In the genomic region with DNA sequence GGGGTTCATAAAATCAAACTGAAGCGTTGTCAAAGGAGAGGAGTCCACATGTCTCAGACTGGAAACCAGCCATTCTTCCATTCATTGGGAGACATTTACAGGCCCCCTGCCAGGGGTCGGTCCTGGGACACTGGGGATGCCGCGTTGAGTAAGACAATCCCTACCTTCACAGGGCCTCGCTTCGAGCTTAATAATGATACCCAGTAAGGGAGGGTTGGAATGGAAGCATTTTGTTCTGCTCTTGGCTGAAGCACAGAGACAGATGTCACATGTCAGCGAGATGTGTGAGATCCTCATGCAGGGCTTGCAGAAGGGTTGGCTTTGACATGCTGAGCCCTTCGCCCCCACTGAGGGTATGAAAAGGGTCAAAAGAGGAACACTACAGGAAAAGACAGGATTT, we compare ENCODE assay signal across 19 cellular contexts. TPM values are rescaled to one million over a fixed set of nuclear protein-coding genes. Genes with fewer than 3 reads are reported as not detected.
DNase-seq lines count a peak whose midpoint lies in the region; ATAC-seq, FAIRE-seq and TF ChIP-seq lines count a peak whose summit lies in the region.
"Had no signal": no experiment of that assay in that cellular context is flagged by ENCODE, and none has a peak within 500 bp of the region (broad histone marks: within the 10 kb centered on the region; RNA-seq: fewer than 3 reads in every experiment).

No MANE protein-coding gene starts in this region.

- H3K27me3 ChIP-seq in ascending aorta (peaks cover 4% of the 10 kb centered on the region), esophagus muscularis mucosa (peaks cover 0 to 5% (median 0%) of the 10 kb centered on the region in 4 donors), gastrocnemius medialis (no peaks in the 10 kb centered on the region)

- H3K36me3 Mint-ChIP-seq in T-helper 17 cell (ENCODE audit: low read depth) = no peaks in the 10 kb centered on the region
- no peaks in the 10 kb centered on the region for H3K36me3 Mint-ChIP-seq in activated naive CD4-positive, alpha-beta T cell treated with anti-CD3 and anti-CD28 coated beads for 36 hours (ENCODE audit: low read depth)
- H3K36me3 Mint-ChIP-seq: stimulated activated effector memory CD8-positive, alpha-beta T cell treated with anti-CD3 and anti-CD28 coated beads, Interleukin-12 subunit alpha, Interleukin-12 subunit beta, amount 100 ng/mL, for 72 hours had no signal

- intact Hi-C loops in ascending aorta (cut with DNase I) (no loop called here), esophagus muscularis mucosa (cut with DNase I) (no loop called here), gastrocnemius medialis (cut with DNase I; ENCODE audit: low total_unique reads) (no loop called here)
- intact Hi-C loops in activated naive CD4-positive, alpha-beta T cell treated with anti-CD3 and anti-CD28 coated beads for 36 hours (cut with micrococcal nuclease) = no loop called here

- CTCF ChIA-PET in activated naive CD4-positive, alpha-beta T cell treated with anti-CD3 and anti-CD28 coated beads for 36 hours (lab: Charles Lee) = no interaction called here

- ATAC-seq in gastrocnemius medialis = no peak
- no peak for ATAC-seq in T-helper 17 cell
- ATAC-seq: left lobe of liver; stimulated activated effector memory CD8-positive, alpha-beta T cell treated with anti-CD3 and anti-CD28 coated beads, Interleukin-12 subunit alpha, Interleukin-12 subunit beta, amount 100 ng/mL, for 72 hours had no signal

- H3K9me3 Mint-ChIP-seq in activated naive CD4-positive, alpha-beta T cell treated with anti-CD3 and anti-CD28 coated beads for 36 hours = no peaks in the 10 kb centered on the region
- H3K9me3 Mint-ChIP-seq: activated CD4-positive, alpha-beta T cell treated with anti-CD3 and anti-CD28 coated beads, Interleukin-2, amount 10 ng/mL, durations not matched to agents 7 days and 5 days; stimulated activated effector memory CD8-positive, alpha-beta T cell treated with anti-CD3 and anti-CD28 coated beads, Interleukin-12 subunit alpha, Interleukin-12 subunit beta, amount 100 ng/mL, for 72 hours had no signal

- H3K4me1 Mint-ChIP-seq in T-helper 17 cell = peaks cover 5% of the 10 kb centered on the region
- H3K4me1 Mint-ChIP-seq in activated naive CD4-positive, alpha-beta T cell treated with anti-CD3 and anti-CD28 coated beads for 36 hours (ENCODE audit: low read depth) = peaks cover 7% of the 10 kb centered on the region

- DNase-seq in ascending aorta (ENCODE audit: low spot score in 2 of 2) = no peak
- DNase-seq in esophagus muscularis mucosa (ENCODE audit: extremely low spot score) = no peak
- DNase-seq in medulla oblongata (ENCODE audit: extremely low spot score) = peak; percentile 6
- no peak for DNase-seq in gastrocnemius medialis
- DNase-seq in T-helper 17 cell = no peak
- DNase-seq in stimulated activated CD4-positive, alpha-beta T cell treated with anti-CD3 and anti-CD28 coated beads, Interleukin-4, amount 100 ng/mL, for 1 hour = no peak
- no peak for DNase-seq in urothelium cell line (ENCODE audit: low spot score)
- no peak for DNase-seq in activated naive CD4-positive, alpha-beta T cell treated with anti-CD3 and anti-CD28 coated beads for 36 hours
- DNase-seq: activated CD4-positive, alpha-beta T cell treated with anti-CD3 and anti-CD28 coated beads, Interleukin-2, amount 10 ng/mL, durations not matched to agents 7 days and 5 days; NCI-H1417; tibial artery had no signal

- peak overlapping the region; percentile 24 to 51 for H3K4me3 ChIP-seq in ascending aorta
- H3K4me3 ChIP-seq in esophagus muscularis mucosa = peak overlapping the region; percentile 27 to 51 (median 44)
- peak overlapping the region in 3 of 4 donors; percentile 37 to 54 (median 43) for H3K4me3 ChIP-seq in gastrocnemius medialis

- H3K36me3 ChIP-seq in ascending aorta = no peaks in the 10 kb centered on the region
- H3K36me3 ChIP-seq in esophagus muscularis mucosa = no peaks in the 10 kb centered on the region
- H3K36me3 ChIP-seq in gastrocnemius medialis = no peaks in the 10 kb centered on the region
- H3K36me3 ChIP-seq: cardiac muscle cell, gastroesophageal sphincter, neutrophil, tibial artery had no signal

- H3K9me3 ChIP-seq in ascending aorta = no peaks in the 10 kb centered on the region
- no peaks in the 10 kb centered on the region for H3K9me3 ChIP-seq in esophagus muscularis mucosa
- no peaks in the 10 kb centered on the region for H3K9me3 ChIP-seq in gastrocnemius medialis
- no peaks in the 10 kb centered on the region for H3K9me3 ChIP-seq in T-helper 17 cell (ENCODE audit: control insufficient read depth, low read length, poor library complexity, severe bottlenecking)
- H3K9me3 ChIP-seq: gastroesophageal sphincter, neutrophil, tibial artery had no signal

- no peak overlapping the region for H3K4me3 Mint-ChIP-seq in T-helper 17 cell
- H3K4me3 Mint-ChIP-seq in activated naive CD4-positive, alpha-beta T cell treated with anti-CD3 and anti-CD28 coated beads for 36 hours = no peak overlapping the region
- H3K4me3 Mint-ChIP-seq: activated CD4-positive, alpha-beta T cell treated with anti-CD3 and anti-CD28 coated beads, Interleukin-2, amount 10 ng/mL, durations not matched to agents 7 days and 5 days; stimulated activated effector memory CD8-positive, alpha-beta T cell treated with anti-CD3 and anti-CD28 coated beads, Interleukin-12 subunit alpha, Interleukin-12 subunit beta, amount 100 ng/mL, for 72 hours had no signal

- FAIRE-seq in urothelium cell line (lab: Jason Lieb, UNC) = no peak
- FAIRE-seq: GM18507 had no signal

- WGBS in esophagus muscularis mucosa = 35% methylated on average over 8 of the region's 8 CpGs

- peaks cover 32% of the 10 kb centered on the region for H3K27me3 Mint-ChIP-seq in T-helper 17 cell
- peaks cover 26% of the 10 kb centered on the region for H3K27me3 Mint-ChIP-seq in activated naive CD4-positive, alpha-beta T cell treated with anti-CD3 and anti-CD28 coated beads for 36 hours (ENCODE audit: low read depth)

- TF ChIP-seq POLR2A in esophagus muscularis mucosa (IDR thresholded peaks at IDR 0.05; ENCODE audit: low read depth) (no peak), gastrocnemius medialis (IDR thresholded peaks at IDR 0.05) (no peak)

- no peak overlapping the region for H3K27ac Mint-ChIP-seq in T-helper 17 cell
- no peak overlapping the region for H3K27ac Mint-ChIP-seq in activated naive CD4-positive, alpha-beta T cell treated with anti-CD3 and anti-CD28 coated beads for 36 hours
- H3K27ac Mint-ChIP-seq: activated CD4-positive, alpha-beta T cell treated with anti-CD3 and anti-CD28 coated beads, Interleukin-2, amount 10 ng/mL, durations not matched to agents 7 days and 5 days; CD14-positive monocyte; IgD-negative memory B cell had no signal

- H3K4me1 ChIP-seq in ascending aorta = no peaks in the 10 kb centered on the region
- H3K4me1 ChIP-seq in esophagus muscularis mucosa = peaks cover 5 to 18% (median 13%) of the 10 kb centered on the region in 4 donors
- H3K4me1 ChIP-seq in gastrocnemius medialis = no peaks in the 10 kb centered on the region

- TF ChIP-seq EP300 in esophagus muscularis mucosa (IDR thresholded peaks at IDR 0.05) = no peak

- in situ Hi-C loops in gastrocnemius medialis (cut with MboI; ENCODE audit: low sequenced_read_pairs in 4 of 4) = no loop called here

- H3K27ac ChIP-seq in ascending aorta (no peak overlapping the region), esophagus muscularis mucosa (replicated peaks in 1 of 4) (peak overlapping the region in 2 of 4 donors; percentile 36 to 68), gastrocnemius medialis (no peak overlapping the region)
- H3K27ac ChIP-seq: cardiac muscle cell, neutrophil, tibial artery had no signal

- no peak for TF ChIP-seq CTCF in ascending aorta (IDR thresholded peaks at IDR 0.05)
- no peak for TF ChIP-seq CTCF in esophagus muscularis mucosa (IDR thresholded peaks at IDR 0.05)
- no peak for TF ChIP-seq CTCF in gastrocnemius medialis (IDR thresholded peaks at IDR 0.05 in 4 of 5, conservative IDR thresholded peaks at IDR 0.05 in 1 of 5)

RNA-seq across cellular contexts. Expression of a gene that starts 25.7 kb away (rescaled TPM):
- total RNA-seq in ascending aorta (6.4 TPM), esophagus muscularis mucosa (10 to 100 TPM; 40.6 to 47.1 (median 43.8) TPM), gastrocnemius medialis (100 to 1,000 TPM in 2 of 4 donors, 10 to 100 TPM in 2; 69.3 to 198 (median 95.0) TPM), T-helper 17 cell (10 to 100 TPM; 39.2 to 52.9 TPM)
- 10 to 100 TPM; 38.4 to 39.3 TPM for total RNA-seq in activated naive CD4-positive, alpha-beta T cell treated with anti-CD3 and anti-CD28 coated beads for 36 hours
